23 cellular contexts compared by ENCODE assay signal in the genomic region with DNA sequence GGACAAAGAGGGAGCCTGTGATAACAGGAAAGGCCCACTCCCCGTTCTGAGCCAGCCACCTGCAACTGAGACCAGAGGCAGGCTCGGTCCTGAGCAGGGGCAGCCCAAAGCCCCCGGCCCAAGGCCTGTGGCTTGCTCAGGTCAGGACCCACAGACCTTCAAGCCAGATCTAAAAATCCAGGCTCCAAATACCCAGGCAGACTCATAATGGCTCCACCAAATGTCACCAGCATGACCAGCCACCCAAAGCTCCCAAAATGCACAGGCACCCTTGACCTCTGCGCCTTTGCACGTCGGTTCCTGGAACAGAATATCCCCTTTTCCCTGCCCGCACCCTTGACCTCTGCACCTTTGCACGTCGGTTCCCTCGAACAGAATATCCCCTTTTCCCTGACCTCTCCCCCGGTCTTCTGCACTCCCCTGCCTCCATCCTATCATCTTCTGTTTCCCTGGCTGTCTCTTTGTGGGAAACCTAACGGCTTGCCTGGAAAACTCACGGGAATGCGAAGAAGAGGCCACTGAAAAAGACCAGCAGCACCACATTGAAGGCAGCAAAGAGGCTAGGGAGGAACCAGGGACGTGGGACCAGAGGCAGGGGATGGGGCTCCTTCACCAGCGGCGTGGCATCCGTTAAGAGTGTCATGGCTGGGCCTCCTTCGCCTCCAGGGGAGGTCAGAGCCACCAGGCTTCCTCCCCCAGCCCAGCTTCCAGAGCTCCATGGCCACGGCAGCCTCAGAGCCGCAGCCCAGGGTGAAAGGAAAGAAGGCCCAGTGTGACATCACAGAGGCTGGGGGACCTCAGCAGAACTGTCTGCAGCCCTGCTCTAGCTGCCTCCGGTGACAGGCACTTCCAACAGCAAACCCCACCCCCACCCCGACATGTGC. TPM values are rescaled to one million over a fixed set of nuclear protein-coding genes. Genes with fewer than 3 reads are reported as not detected.
DNase-seq lines count a peak whose midpoint lies in the region; ATAC-seq and TF ChIP-seq lines count a peak whose summit lies in the region.
"Had no signal": no experiment of that assay in that cellular context is flagged by ENCODE, and none has a peak within 500 bp of the region (broad histone marks: within the 10 kb centered on the region; RNA-seq: fewer than 3 reads in every experiment).

A gene with protein sequence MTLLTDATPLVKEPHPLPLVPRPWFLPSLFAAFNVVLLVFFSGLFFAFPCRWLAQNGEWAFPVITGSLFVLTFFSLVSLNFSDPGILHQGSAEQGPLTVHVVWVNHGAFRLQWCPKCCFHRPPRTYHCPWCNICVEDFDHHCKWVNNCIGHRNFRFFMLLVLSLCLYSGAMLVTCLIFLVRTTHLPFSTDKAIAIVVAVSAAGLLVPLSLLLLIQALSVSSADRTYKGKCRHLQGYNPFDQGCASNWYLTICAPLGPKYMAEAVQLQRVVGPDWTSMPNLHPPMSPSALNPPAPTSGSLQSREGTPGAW (minus strand): TSS at position 728 of the 884 bp plus-strand sequence. CDS start 85 bp downstream, at position 643.

- TF ChIP-seq CTCF in adrenal gland (IDR thresholded peaks at IDR 0.05), result no peak
- TF ChIP-seq CTCF in progenitor cell of endocrine pancreas (IDR thresholded peaks at IDR 0.05; ENCODE audit: unreplicated experiment), result no peak

- H3K36me3 Mint-ChIP-seq in progenitor cell of endocrine pancreas (ENCODE audit: insufficient read depth), result no peaks in the 10 kb centered on the region

- H3K4me1 ChIP-seq in adrenal gland (replicated peaks in 1 of 2), result peaks cover 13 to 25% of the 10 kb centered on the region in 2 donors
- H3K4me1 ChIP-seq: A549 had no signal

- intact Hi-C loops in adrenal gland (cut with DNase I), result no loop called here

- no peak within 1 kb of the TSS for H3K4me3 Mint-ChIP-seq in progenitor cell of endocrine pancreas (ENCODE audit: low read depth)
- H3K4me3 Mint-ChIP-seq: CD4-positive, alpha-beta memory T cell had no signal

- no peaks in the 10 kb centered on the region for H3K4me1 Mint-ChIP-seq in progenitor cell of endocrine pancreas (ENCODE audit: low read depth)

- H3K36me3 ChIP-seq in H7 (replicated peaks; ENCODE audit: control insufficient read depth, insufficient read depth, low read length), result no peaks in the 10 kb centered on the region
- no peaks in the 10 kb centered on the region for H3K36me3 ChIP-seq in adrenal gland (replicated peaks in 1 of 2)
- H3K36me3 ChIP-seq: BLaER1 had no signal

- peaks cover 9% of the 10 kb centered on the region for H3K27me3 ChIP-seq in H7 (ENCODE audit: control insufficient read depth, insufficient read depth, low read length)
- no peaks in the 10 kb centered on the region for H3K27me3 ChIP-seq in adrenal gland
- H3K27me3 ChIP-seq: BLaER1 had no signal

- H3K27ac ChIP-seq in adrenal gland, result peak within 1 kb of the TSS in 3 of 5 donors; percentile 16 to 41 (median 34)
- H3K27ac ChIP-seq: A549, BLaER1 had no signal

- ATAC-seq in GM21360 (IDR thresholded peaks at IDR 0.05; ENCODE audit: unreplicated experiment) (no peak), HG03108 (IDR thresholded peaks at IDR 0.05; ENCODE audit: unreplicated experiment) (no peak)
- ATAC-seq: A549 had no signal

- 72 to 77% (median 74%) methylated on average over 20 to 23 of the region's 23 CpGs for WGBS in adrenal gland, 4 donors

- DNase-seq in H7 (peak; percentile 57), adrenal gland (peak in 1 of 7 donors; percentile 19), left kidney (ENCODE audit: low read depth, low spot score) (peak; percentile 37), progenitor cell of endocrine pancreas (ENCODE audit: low spot score, unreplicated experiment) (no peak), middle frontal gyrus (ENCODE audit: extremely low spot score, low spot score) (no peak), NCI-H526 treated with DMSO at 0.1 percent for 48 hours (lab: John Stamatoyannopoulos, UW) (no peak)
- DNase-seq: Calu3; CD4-positive, alpha-beta memory T cell; DMS53; EL; NCI-H1092 treated with DMSO at 0.1 percent for 48 hours; NCI-H146; NCI-H2081; NCI-H748 treated with DMSO at 0.1 percent for 48 hours; SHP77 treated with DMSO at 0.1 percent for 48 hours; SK-N-SH had no signal

- H3K27ac Mint-ChIP-seq in progenitor cell of endocrine pancreas, result peak within 1 kb of the TSS; percentile 46

- peaks cover 33% of the 10 kb centered on the region for H3K27me3 Mint-ChIP-seq in progenitor cell of endocrine pancreas
- H3K27me3 Mint-ChIP-seq: CD4-positive, alpha-beta memory T cell had no signal

- no peak for TF ChIP-seq POLR2A in adrenal gland (IDR thresholded peaks at IDR 0.05)

- no peaks in the 10 kb centered on the region for H3K9me3 Mint-ChIP-seq in progenitor cell of endocrine pancreas (ENCODE audit: low read depth)
- H3K9me3 Mint-ChIP-seq: CD4-positive, alpha-beta memory T cell had no signal

- H3K4me3 ChIP-seq in H7 (ENCODE audit: insufficient read depth, low read depth, low read length) (no peak within 1 kb of the TSS), adrenal gland (no peak within 1 kb of the TSS)
- H3K4me3 ChIP-seq: A549, BLaER1 had no signal

- H3K9me3 ChIP-seq in adrenal gland (replicated peaks in 1 of 3), result no peaks in the 10 kb centered on the region
- H3K9me3 ChIP-seq: A549, SK-N-SH had no signal

RNA-seq across cellular contexts. Expression of the gene that starts here (rescaled TPM):
- total RNA-seq in H7 (2014; rRNA removed; shearing (Covaris generic)), result 1.8 TPM in 1 of 2 replicates, not detected in the other
- total RNA-seq in adrenal gland (10 to 100 TPM in 3 of 8 donors, 1 to 10 TPM in 4, not detected in 1; 3.0 to 26.0 (median 5.0) TPM), progenitor cell of endocrine pancreas (not detected in 2 replicates)
- polyA plus RNA-seq in adrenal gland, result 10 to 100 TPM in 1 of 3 donors, 1 to 10 TPM in 2; 5.9 to 59.2 (median 7.4) TPM
- total RNA-seq: Calu3; CD4-positive, alpha-beta memory T cell; LHCN-M2; NCI-H460; RPMI7951 had no signal
- polyA plus RNA-seq: CD4-positive, alpha-beta memory T cell; SK-N-SH had no signal

Comparison
In these comparisons a context has a peak if more than half of its experiments do, and no peak if none do; other contexts are left out.
1. DNase-seq: peak in H7 (single experiment) and left kidney (single experiment); none in progenitor cell of endocrine pancreas (single experiment), middle frontal gyrus (single experiment) and NCI-H526 treated with DMSO at 0.1 percent for 48 hours (single experiment).